ENCODE assay signal across 9 cellular contexts in genomic region chr1:84152649-84153056, GRCh38. TPM values are rescaled to one million over a fixed set of nuclear protein-coding genes. Genes with fewer than 3 reads are reported as not detected.
DNase-seq lines count a peak whose midpoint lies in the region; ATAC-seq and TF ChIP-seq lines count a peak whose summit lies in the region.
"Had no signal": no experiment of that assay in that cellular context is flagged by ENCODE, and none has a peak within 500 bp of the region (broad histone marks: within the 10 kb centered on the region; RNA-seq: fewer than 3 reads in every experiment).

No MANE protein-coding gene starts in this region.

- intact Hi-C loops in activated CD4-positive, alpha-beta T cell treated with anti-CD3 and anti-CD28 coated beads, Interleukin-2, amount 10 ng/mL, durations not matched to agents 24 days and 14 days (cut with micrococcal nuclease) = no loop called here

- peaks cover 18% of the 10 kb centered on the region for H3K9me3 Mint-ChIP-seq in activated CD4-positive, alpha-beta T cell treated with anti-CD3 and anti-CD28 coated beads, Interleukin-2, amount 10 ng/mL, durations not matched to agents 24 days and 14 days
- H3K9me3 Mint-ChIP-seq in progenitor cell of endocrine pancreas (ENCODE audit: low read depth) (peaks cover 5% of the 10 kb centered on the region), GM23338 (peaks cover 3% of the 10 kb centered on the region; the same call in 1 of the 3 replicates)

- TF ChIP-seq CTCF in progenitor cell of endocrine pancreas (IDR thresholded peaks at IDR 0.05; ENCODE audit: unreplicated experiment) = no peak
- TF ChIP-seq CTCF in GM23338 (conservative IDR thresholded peaks at IDR 0.05; ENCODE audit: low read depth in 2 of 2) = no peak

- H3K27me3 ChIP-seq in GM23338 (ENCODE audit: insufficient read depth) = no peaks in the 10 kb centered on the region

- H2AFZ ChIP-seq in GM23338 = no peak overlapping the region

- no peak overlapping the region for H3K4me3 ChIP-seq in GM23338

- peaks cover 48% of the 10 kb centered on the region for H3K4me1 Mint-ChIP-seq in activated CD4-positive, alpha-beta T cell treated with anti-CD3 and anti-CD28 coated beads, Interleukin-2, amount 10 ng/mL, durations not matched to agents 24 days and 14 days
- peaks cover 7% of the 10 kb centered on the region for H3K4me1 Mint-ChIP-seq in progenitor cell of endocrine pancreas (ENCODE audit: low read depth)
- peaks cover 5% of the 10 kb centered on the region for H3K4me1 Mint-ChIP-seq in GM23338

- no peak overlapping the region for H3K4me2 ChIP-seq in GM23338

- no peak for DNase-seq in activated CD4-positive, alpha-beta T cell treated with anti-CD3 and anti-CD28 coated beads, Interleukin-2, amount 10 ng/mL, durations not matched to agents 24 days and 14 days
- DNase-seq in activated CD4-positive, alpha-beta T cell treated with anti-CD3 and anti-CD28 coated beads for 4 hours = no peak
- peak; percentile 29 for DNase-seq in MV-4-11 (lab: John Stamatoyannopoulos, UW)
- no peak for DNase-seq in progenitor cell of endocrine pancreas (ENCODE audit: low spot score, unreplicated experiment)
- no peak for DNase-seq in dermis blood vessel endothelial cell
- DNase-seq in GM23338 (ENCODE audit: low spot score) = no peak
- no peak for DNase-seq in DMS53 treated with DMSO at 0.1 percent for 48 hours (lab: John Stamatoyannopoulos, UW; ENCODE audit: unreplicated experiment)

- peaks cover 7% of the 10 kb centered on the region for H3K4me1 ChIP-seq in GM23338 (ENCODE audit: insufficient read depth)

- no peaks in the 10 kb centered on the region for H3K36me3 ChIP-seq in GM23338 (ENCODE audit: insufficient read depth)

- peaks cover 35% of the 10 kb centered on the region for H3K36me3 Mint-ChIP-seq in activated CD4-positive, alpha-beta T cell treated with anti-CD3 and anti-CD28 coated beads, Interleukin-2, amount 10 ng/mL, durations not matched to agents 24 days and 14 days (ENCODE audit: low read depth)
- H3K36me3 Mint-ChIP-seq in progenitor cell of endocrine pancreas (ENCODE audit: insufficient read depth) (peaks cover 21% of the 10 kb centered on the region), GM23338 (ENCODE audit: low read depth) (no peaks in the 10 kb centered on the region; the same call in 2 of the 3 replicates)

- no peak overlapping the region for H3K4me3 Mint-ChIP-seq in activated CD4-positive, alpha-beta T cell treated with anti-CD3 and anti-CD28 coated beads, Interleukin-2, amount 10 ng/mL, durations not matched to agents 24 days and 14 days
- H3K4me3 Mint-ChIP-seq in progenitor cell of endocrine pancreas (ENCODE audit: low read depth) = no peak overlapping the region
- H3K4me3 Mint-ChIP-seq in GM23338 = no peak overlapping the region

- H3K27ac ChIP-seq in GM23338 (ENCODE audit: low read depth) = no peak overlapping the region

- H3F3A ChIP-seq in GM23338 (replicated peaks; ENCODE audit: low read depth) = no peaks in the 10 kb centered on the region

- H3K79me2 ChIP-seq in GM23338 (replicated peaks; ENCODE audit: insufficient read depth) = no peaks in the 10 kb centered on the region

- no peaks in the 10 kb centered on the region for H4K20me1 ChIP-seq in GM23338 (replicated peaks; ENCODE audit: insufficient read depth)

- peak; percentile 71 for ATAC-seq in HG02678 (IDR thresholded peaks at IDR 0.05; ENCODE audit: unreplicated experiment)
- ATAC-seq in GM23338 = no peak
- ATAC-seq: Panc1 had no signal

- no peaks in the 10 kb centered on the region for H3K9me2 ChIP-seq in GM23338 (ENCODE audit: insufficient read depth)

- no peaks in the 10 kb centered on the region for H3K27me3 Mint-ChIP-seq in activated CD4-positive, alpha-beta T cell treated with anti-CD3 and anti-CD28 coated beads, Interleukin-2, amount 10 ng/mL, durations not matched to agents 24 days and 14 days
- H3K27me3 Mint-ChIP-seq in progenitor cell of endocrine pancreas (no peaks in the 10 kb centered on the region), GM23338 (ENCODE audit: insufficient read depth, low read depth, poor library complexity) (no peaks in the 10 kb centered on the region)

- peak overlapping the region; percentile 4 for H3K27ac Mint-ChIP-seq in activated CD4-positive, alpha-beta T cell treated with anti-CD3 and anti-CD28 coated beads, Interleukin-2, amount 10 ng/mL, durations not matched to agents 24 days and 14 days
- H3K27ac Mint-ChIP-seq in progenitor cell of endocrine pancreas = peak overlapping the region; percentile 34
- no peak overlapping the region for H3K27ac Mint-ChIP-seq in GM23338

TF ChIP-seq in GM23338, 12 proteins besides CTCF, POLR2A, EP300 and RAD21 (continues in another document):
- TF ChIP-seq STAT1 (IDR thresholded peaks at IDR 0.05; ENCODE audit: unreplicated experiment) = no peak
- TF ChIP-seq, protein P1, sequence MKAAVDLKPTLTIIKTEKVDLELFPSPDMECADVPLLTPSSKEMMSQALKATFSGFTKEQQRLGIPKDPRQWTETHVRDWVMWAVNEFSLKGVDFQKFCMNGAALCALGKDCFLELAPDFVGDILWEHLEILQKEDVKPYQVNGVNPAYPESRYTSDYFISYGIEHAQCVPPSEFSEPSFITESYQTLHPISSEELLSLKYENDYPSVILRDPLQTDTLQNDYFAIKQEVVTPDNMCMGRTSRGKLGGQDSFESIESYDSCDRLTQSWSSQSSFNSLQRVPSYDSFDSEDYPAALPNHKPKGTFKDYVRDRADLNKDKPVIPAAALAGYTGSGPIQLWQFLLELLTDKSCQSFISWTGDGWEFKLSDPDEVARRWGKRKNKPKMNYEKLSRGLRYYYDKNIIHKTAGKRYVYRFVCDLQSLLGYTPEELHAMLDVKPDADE (IDR thresholded peaks at IDR 0.05) = no peak
- TF ChIP-seq REST (IDR thresholded peaks at IDR 0.05; ENCODE audit: unreplicated experiment) = no peak
- TF ChIP-seq NANOG (IDR thresholded peaks at IDR 0.05; ENCODE audit: borderline replicate concordance) = no peak

RNA-seq across cellular contexts. Expression of gene PRKACB, which starts 8.6 kb away (rescaled TPM):
- total RNA-seq in activated CD4-positive, alpha-beta T cell treated with anti-CD3 and anti-CD28 coated beads, Interleukin-2, amount 10 ng/mL, durations not matched to agents 24 days and 14 days = 19.1 and 19.3 TPM in 2 replicates
- 96.0 and 101 TPM in 2 replicates for total RNA-seq in progenitor cell of endocrine pancreas
- total RNA-seq in dermis blood vessel endothelial cell = 20.6 and 30.8 TPM in 2 replicates
- 28.0 and 30.8 TPM in 2 replicates for total RNA-seq in GM23338 (2014; rRNA removed; shearing (Covaris generic))
- polyA plus RNA-seq in GM23338 (2016; fragmentation: Nextera tagmentation; extraction: Ambion mirVana) = 13.1 and 14.6 TPM in 2 replicates
